1 cellular context compared by ENCODE assay signal in the genomic region with DNA sequence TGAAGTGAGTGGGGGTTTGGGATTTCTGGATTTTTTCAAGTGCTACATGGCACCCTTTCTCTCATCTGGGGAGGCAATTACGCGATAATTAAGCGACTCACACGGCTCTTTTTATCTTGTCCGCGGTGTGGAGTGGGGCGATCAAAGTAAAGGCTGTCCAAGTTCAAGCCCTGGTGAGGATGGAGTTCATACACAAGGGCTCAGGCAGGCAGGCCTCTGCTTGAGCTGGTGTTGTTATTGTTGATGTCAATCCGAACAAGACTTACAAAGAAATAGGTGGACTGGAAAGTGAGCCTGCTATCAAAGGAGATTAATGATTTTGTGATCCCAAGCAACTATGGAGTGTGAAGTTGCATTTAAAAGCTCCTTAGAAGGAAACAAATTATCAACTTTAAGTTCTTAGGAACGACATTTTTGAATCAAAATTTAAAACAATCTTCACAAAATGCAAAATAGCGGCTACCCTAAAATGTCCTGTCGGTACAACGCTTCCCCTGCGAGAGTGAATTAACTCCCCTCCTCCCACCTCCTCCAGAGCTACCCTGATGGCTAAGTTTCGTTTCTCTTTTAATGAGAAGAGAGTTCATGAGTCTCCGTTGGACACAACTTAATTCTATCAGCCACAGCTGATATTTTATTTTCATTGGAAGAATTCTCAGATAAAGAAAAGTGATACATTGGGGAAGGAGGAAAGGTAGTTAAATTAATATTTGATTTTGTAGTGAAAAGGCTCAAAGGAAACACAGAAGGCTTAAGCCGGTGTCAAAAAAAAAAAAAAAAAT.
A peak's percentile ranks its signal among the peaks of the same experiment; 100 is the strongest.
TF ChIP-seq lines count a peak whose summit lies in the region.

No MANE protein-coding gene starts in this region.

TF ChIP-seq in HepG2, 621 proteins besides CTCF, POLR2A, EP300 and RAD21 (continued from another document and continues in another):
- TF ChIP-seq HOMEZ (CRISPR knock-in tag; IDR thresholded peaks at IDR 0.05; ENCODE audit: low read depth) (peak; percentile 84; the same call in 1 of the 2 replicates), ZNF224 (CRISPR knock-in tag; IDR thresholded peaks at IDR 0.05) (peak; percentile 92; the same call in 1 of the 2 replicates), MAZ (IDR thresholded peaks at IDR 0.05; ENCODE audit: borderline replicate concordance, low read depth, low read length) (no peak), MAZ (CRISPR knock-in tag; IDR thresholded peaks at IDR 0.05; ENCODE audit: low read depth) (peak; percentile 0; the same call in 1 of the 2 replicates), ZBTB42 (CRISPR knock-in tag; IDR thresholded peaks at IDR 0.05) (0 out of 2 replicates have a peak, but pooled peaks have one; percentile 5), HDAC2 (CRISPR knock-in tag; IDR thresholded peaks at IDR 0.05) (peak; percentile 41; the same call in 1 of the 2 replicates), ZNF331 (CRISPR knock-in tag; IDR thresholded peaks at IDR 0.05) (peak; percentile 53; the same call in 1 of the 2 replicates), MED1 (CRISPR knock-in tag; IDR thresholded peaks at IDR 0.05) (peak; percentile 19), ZNF329 (CRISPR knock-in tag; IDR thresholded peaks at IDR 0.05; ENCODE audit: low read depth) (0 out of 2 replicates have a peak, but pooled peaks have one; percentile 51), ZFP41 (CRISPR knock-in tag; IDR thresholded peaks at IDR 0.05; ENCODE audit: borderline replicate concordance) (no peak), YEATS2 (CRISPR knock-in tag; IDR thresholded peaks at IDR 0.05; ENCODE audit: borderline replicate concordance) (0 out of 2 replicates have a peak, but pooled peaks have one; percentile 12), GZF1 (CRISPR knock-in tag; IDR thresholded peaks at IDR 0.05) (no peak), ARID5B (CRISPR knock-in tag; IDR thresholded peaks at IDR 0.05) (no peak), MZF1 (CRISPR knock-in tag; IDR thresholded peaks at IDR 0.05; ENCODE audit: borderline replicate concordance) (no peak), MAFF (IDR thresholded peaks at IDR 0.05; ENCODE audit: low read depth, low read length) (no peak), HOXD1 (CRISPR knock-in tag; IDR thresholded peaks at IDR 0.05) (0 out of 2 replicates have a peak, but pooled peaks have one; percentile 63), HNRNPL (IDR thresholded peaks at IDR 0.05; ENCODE audit: low read depth, low read length) (no peak), AGO1 (IDR thresholded peaks at IDR 0.05; ENCODE audit: low read depth, low read length, poor library complexity, severe bottlenecking) (no peak), ZNF33B (CRISPR knock-in tag; IDR thresholded peaks at IDR 0.05) (no peak), CHD4 (IDR thresholded peaks at IDR 0.05; ENCODE audit: borderline replicate concordance, low read length) (peak; percentile 85; the same call in 1 of the 2 replicates), ZNF792 (CRISPR knock-in tag; IDR thresholded peaks at IDR 0.05) (0 out of 2 replicates have a peak, but pooled peaks have one; percentile 19), JARID2 (CRISPR knock-in tag; IDR thresholded peaks at IDR 0.05; ENCODE audit: insufficient replicate concordance) (peak; percentile 31), HNRNPUL1 (IDR thresholded peaks at IDR 0.05; ENCODE audit: low read depth, low read length) (no peak), MEF2D (CRISPR knock-in tag; IDR thresholded peaks at IDR 0.05) (peak; percentile 27; the same call in 1 of the 2 replicates), ZFY (CRISPR knock-in tag; IDR thresholded peaks at IDR 0.05) (no peak), MTF1 (CRISPR knock-in tag; IDR thresholded peaks at IDR 0.05) (0 out of 2 replicates have a peak, but pooled peaks have one; percentile 32)
- TF ChIP-seq, protein P1, sequence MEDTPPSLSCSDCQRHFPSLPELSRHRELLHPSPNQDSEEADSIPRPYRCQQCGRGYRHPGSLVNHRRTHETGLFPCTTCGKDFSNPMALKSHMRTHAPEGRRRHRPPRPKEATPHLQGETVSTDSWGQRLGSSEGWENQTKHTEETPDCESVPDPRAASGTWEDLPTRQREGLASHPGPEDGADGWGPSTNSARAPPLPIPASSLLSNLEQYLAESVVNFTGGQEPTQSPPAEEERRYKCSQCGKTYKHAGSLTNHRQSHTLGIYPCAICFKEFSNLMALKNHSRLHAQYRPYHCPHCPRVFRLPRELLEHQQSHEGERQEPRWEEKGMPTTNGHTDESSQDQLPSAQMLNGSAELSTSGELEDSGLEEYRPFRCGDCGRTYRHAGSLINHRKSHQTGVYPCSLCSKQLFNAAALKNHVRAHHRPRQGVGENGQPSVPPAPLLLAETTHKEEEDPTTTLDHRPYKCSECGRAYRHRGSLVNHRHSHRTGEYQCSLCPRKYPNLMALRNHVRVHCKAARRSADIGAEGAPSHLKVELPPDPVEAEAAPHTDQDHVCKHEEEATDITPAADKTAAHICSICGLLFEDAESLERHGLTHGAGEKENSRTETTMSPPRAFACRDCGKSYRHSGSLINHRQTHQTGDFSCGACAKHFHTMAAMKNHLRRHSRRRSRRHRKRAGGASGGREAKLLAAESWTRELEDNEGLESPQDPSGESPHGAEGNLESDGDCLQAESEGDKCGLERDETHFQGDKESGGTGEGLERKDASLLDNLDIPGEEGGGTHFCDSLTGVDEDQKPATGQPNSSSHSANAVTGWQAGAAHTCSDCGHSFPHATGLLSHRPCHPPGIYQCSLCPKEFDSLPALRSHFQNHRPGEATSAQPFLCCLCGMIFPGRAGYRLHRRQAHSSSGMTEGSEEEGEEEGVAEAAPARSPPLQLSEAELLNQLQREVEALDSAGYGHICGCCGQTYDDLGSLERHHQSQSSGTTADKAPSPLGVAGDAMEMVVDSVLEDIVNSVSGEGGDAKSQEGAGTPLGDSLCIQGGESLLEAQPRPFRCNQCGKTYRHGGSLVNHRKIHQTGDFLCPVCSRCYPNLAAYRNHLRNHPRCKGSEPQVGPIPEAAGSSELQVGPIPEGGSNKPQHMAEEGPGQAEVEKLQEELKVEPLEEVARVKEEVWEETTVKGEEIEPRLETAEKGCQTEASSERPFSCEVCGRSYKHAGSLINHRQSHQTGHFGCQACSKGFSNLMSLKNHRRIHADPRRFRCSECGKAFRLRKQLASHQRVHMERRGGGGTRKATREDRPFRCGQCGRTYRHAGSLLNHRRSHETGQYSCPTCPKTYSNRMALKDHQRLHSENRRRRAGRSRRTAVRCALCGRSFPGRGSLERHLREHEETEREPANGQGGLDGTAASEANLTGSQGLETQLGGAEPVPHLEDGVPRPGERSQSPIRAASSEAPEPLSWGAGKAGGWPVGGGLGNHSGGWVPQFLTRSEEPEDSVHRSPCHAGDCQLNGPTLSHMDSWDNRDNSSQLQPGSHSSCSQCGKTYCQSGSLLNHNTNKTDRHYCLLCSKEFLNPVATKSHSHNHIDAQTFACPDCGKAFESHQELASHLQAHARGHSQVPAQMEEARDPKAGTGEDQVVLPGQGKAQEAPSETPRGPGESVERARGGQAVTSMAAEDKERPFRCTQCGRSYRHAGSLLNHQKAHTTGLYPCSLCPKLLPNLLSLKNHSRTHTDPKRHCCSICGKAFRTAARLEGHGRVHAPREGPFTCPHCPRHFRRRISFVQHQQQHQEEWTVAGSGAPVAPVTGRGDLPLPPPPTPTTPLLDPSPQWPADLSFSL (CRISPR knock-in tag; IDR thresholded peaks at IDR 0.05), result no peak
- TF ChIP-seq, protein P2, sequence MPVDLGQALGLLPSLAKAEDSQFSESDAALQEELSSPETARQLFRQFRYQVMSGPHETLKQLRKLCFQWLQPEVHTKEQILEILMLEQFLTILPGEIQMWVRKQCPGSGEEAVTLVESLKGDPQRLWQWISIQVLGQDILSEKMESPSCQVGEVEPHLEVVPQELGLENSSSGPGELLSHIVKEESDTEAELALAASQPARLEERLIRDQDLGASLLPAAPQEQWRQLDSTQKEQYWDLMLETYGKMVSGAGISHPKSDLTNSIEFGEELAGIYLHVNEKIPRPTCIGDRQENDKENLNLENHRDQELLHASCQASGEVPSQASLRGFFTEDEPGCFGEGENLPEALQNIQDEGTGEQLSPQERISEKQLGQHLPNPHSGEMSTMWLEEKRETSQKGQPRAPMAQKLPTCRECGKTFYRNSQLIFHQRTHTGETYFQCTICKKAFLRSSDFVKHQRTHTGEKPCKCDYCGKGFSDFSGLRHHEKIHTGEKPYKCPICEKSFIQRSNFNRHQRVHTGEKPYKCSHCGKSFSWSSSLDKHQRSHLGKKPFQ (CRISPR knock-in tag; IDR thresholded peaks at IDR 0.05; ENCODE audit: insufficient replicate concordance), result peak; percentile 56
- TF ChIP-seq, protein P3, sequence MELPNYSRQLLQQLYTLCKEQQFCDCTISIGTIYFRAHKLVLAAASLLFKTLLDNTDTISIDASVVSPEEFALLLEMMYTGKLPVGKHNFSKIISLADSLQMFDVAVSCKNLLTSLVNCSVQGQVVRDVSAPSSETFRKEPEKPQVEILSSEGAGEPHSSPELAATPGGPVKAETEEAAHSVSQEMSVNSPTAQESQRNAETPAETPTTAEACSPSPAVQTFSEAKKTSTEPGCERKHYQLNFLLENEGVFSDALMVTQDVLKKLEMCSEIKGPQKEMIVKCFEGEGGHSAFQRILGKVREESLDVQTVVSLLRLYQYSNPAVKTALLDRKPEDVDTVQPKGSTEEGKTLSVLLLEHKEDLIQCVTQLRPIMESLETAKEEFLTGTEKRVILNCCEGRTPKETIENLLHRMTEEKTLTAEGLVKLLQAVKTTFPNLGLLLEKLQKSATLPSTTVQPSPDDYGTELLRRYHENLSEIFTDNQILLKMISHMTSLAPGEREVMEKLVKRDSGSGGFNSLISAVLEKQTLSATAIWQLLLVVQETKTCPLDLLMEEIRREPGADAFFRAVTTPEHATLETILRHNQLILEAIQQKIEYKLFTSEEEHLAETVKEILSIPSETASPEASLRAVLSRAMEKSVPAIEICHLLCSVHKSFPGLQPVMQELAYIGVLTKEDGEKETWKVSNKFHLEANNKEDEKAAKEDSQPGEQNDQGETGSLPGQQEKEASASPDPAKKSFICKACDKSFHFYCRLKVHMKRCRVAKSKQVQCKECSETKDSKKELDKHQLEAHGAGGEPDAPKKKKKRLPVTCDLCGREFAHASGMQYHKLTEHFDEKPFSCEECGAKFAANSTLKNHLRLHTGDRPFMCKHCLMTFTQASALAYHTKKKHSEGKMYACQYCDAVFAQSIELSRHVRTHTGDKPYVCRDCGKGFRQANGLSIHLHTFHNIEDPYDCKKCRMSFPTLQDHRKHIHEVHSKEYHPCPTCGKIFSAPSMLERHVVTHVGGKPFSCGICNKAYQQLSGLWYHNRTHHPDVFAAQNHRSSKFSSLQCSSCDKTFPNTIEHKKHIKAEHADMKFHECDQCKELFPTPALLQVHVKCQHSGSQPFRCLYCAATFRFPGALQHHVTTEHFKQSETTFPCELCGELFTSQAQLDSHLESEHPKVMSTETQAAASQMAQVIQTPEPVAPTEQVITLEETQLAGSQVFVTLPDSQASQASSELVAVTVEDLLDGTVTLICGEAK (IDR thresholded peaks at IDR 0.05), result no peak
- TF ChIP-seq, protein P3 (CRISPR knock-in tag; IDR thresholded peaks at IDR 0.05), result 0 out of 2 replicates have a peak, but pooled peaks have one; percentile 26
